ENCODE assay signal across 14 cellular contexts in genomic region chr3:18194431-18194830, GRCh38.
DNase-seq lines count a peak whose midpoint lies in the region; ATAC-seq lines count a peak whose summit lies in the region.
"Had no signal": no experiment of that assay in that cellular context is flagged by ENCODE, and none has a peak within 500 bp of the region (broad histone marks: within the 10 kb centered on the region; RNA-seq: fewer than 3 reads in every experiment).

No MANE protein-coding gene starts in this region.

- DNase-seq in HCEC 1CT, result peak; percentile 69
- DNase-seq in LHCN-M2 (ENCODE audit: low read depth), result peak; percentile 22
- DNase-seq in SIG-M5 (lab: John Stamatoyannopoulos, UW), result peak; percentile 18
- peak; percentile 11 for DNase-seq in renal cortical epithelial cell (ENCODE audit: low read depth)
- no peak for DNase-seq in activated CD4-positive, alpha-beta T cell treated with anti-CD3 and anti-CD28 coated beads for 1 hour
- no peak for DNase-seq in NCI-H446 treated with DMSO at 0.1 percent for 48 hours (lab: John Stamatoyannopoulos, UW)
- DNase-seq: activated naive CD4-positive, alpha-beta T cell; DMS53; left colon; NCI-H2171 treated with DMSO at 0.1 percent for 48 hours; OCI-M1; ovary; WERI-Rb-1 had no signal

- no peak for ATAC-seq in GM18858 (IDR thresholded peaks at IDR 0.05; ENCODE audit: unreplicated experiment)
- ATAC-seq: left colon had no signal

Comparison
In these comparisons a context has a peak if more than half of its experiments do, and no peak if none do; other contexts are left out.
1. DNase-seq: peak in HCEC 1CT (single experiment), LHCN-M2 (single experiment), SIG-M5 (single experiment) and renal cortical epithelial cell (single experiment); none in activated CD4-positive, alpha-beta T cell treated with anti-CD3 and anti-CD28 coated beads for 1 hour (single experiment) and NCI-H446 treated with DMSO at 0.1 percent for 48 hours (single experiment).